ENCODE assay signal across 14 cellular contexts in the genomic region with DNA sequence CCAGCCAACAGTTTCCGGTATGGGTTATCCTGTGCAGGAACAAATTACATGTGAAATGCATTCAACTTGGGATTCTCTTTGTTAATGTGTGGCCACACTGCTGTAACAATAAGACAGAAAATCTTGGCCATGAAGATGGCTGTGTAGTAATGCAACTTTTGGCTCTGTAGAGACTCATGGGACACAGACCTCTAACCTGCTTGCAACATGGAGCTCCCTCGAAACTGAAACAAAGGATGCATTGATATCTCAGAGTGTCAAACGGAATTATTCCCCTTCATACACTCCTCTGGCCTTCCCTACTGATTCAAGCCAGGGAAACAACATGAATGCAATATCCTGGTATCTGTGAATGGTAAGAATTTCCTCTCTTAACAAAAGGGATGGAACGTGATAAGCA.
"Had no signal": no experiment of that assay in that cellular context is flagged by ENCODE, and none has a peak within 500 bp of the region (broad histone marks: within the 10 kb centered on the region; RNA-seq: fewer than 3 reads in every experiment).

No MANE protein-coding gene starts in this region.

- H3K27me3 ChIP-seq: brain microvascular endothelial cell, dorsolateral prefrontal cortex, esophagus muscularis mucosa, tibial artery, vagina had no signal

- H3K4me3 ChIP-seq: dorsolateral prefrontal cortex, esophagus muscularis mucosa, tibial artery, vagina had no signal

- H3K36me3 ChIP-seq: brain microvascular endothelial cell, esophagus muscularis mucosa, tibial artery, vagina had no signal

- ATAC-seq: activated T-cell treated with anti-CD3 and anti-CD28 coated beads, Interleukin-2, amount 50 U/mL, for 4 hours; left colon had no signal

- DNase-seq: activated CD4-positive, alpha-beta T cell treated with anti-CD3 and anti-CD28 coated beads for 1 hour; activated CD4-positive, alpha-beta T cell treated with anti-CD3 and anti-CD28 coated beads, Interleukin-2, amount 50 U/mL, for 48 hours; activated gamma-delta T cell; activated T-cell treated with anti-CD3 and anti-CD28 coated beads, Interleukin-2, amount 50 U/mL, for 4 hours; brain microvascular endothelial cell; dorsolateral prefrontal cortex; hippocampal formation; left colon; mammary epithelial cell; nephron progenitor cell; SW 1271; tibial artery had no signal

- H3K4me1 ChIP-seq: esophagus muscularis mucosa, vagina had no signal

- H3K27ac ChIP-seq: brain microvascular endothelial cell, dorsolateral prefrontal cortex, tibial artery, vagina had no signal

- H3K9me3 ChIP-seq: esophagus muscularis mucosa, tibial artery, vagina had no signal
